Comparison of ENCODE assay signal across 8 cellular contexts in the genomic region with DNA sequence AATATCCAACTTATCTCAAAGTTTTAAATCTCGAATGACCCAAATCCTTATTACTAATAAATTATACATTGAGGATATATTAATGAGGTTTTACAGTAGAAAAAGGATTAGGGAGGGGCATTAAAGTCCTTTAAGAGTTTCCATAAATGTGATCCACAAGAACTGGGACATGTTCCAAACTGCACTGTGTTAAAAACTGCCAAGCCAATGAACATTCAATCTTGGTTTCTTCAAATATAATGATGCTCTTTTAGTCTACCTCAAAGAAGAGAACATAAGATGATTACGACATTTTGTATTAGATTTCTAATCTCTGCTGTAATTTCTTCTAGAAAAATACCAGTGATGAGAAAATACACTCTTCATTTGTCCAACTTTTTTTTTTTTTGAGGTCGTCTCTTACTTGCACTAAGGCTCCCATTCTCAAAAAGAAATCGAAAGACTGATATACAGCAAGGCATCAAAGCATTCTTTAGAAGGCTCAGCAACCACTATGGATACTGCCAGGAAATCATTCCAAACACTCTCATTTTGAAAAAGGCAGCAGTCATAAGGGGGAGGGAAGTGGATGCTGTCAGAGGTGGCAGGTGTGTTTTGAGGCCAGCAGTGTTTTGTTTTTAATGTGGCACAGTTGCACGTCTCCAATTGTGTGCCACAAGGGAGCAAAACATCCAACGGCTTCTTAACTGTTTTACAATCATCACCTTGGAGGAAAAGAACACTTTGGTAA. TPM values are rescaled to one million over a fixed set of nuclear protein-coding genes. Genes with fewer than 3 reads are reported as not detected.
DNase-seq lines count a peak whose midpoint lies in the region; ATAC-seq and TF ChIP-seq lines count a peak whose summit lies in the region.

No MANE protein-coding gene starts in this region.

- H3K36me3 ChIP-seq in endocrine pancreas (ENCODE audit: control insufficient read depth, insufficient read depth, low read length) = no peaks in the 10 kb centered on the region

- no peaks in the 10 kb centered on the region for H3K9me3 ChIP-seq in endocrine pancreas (ENCODE audit: control insufficient read depth, low read length)

- no peaks in the 10 kb centered on the region for H3K27me3 ChIP-seq in endocrine pancreas (ENCODE audit: control insufficient read depth, insufficient read depth, low read length)

- H3K4me3 ChIP-seq in endocrine pancreas (ENCODE audit: control insufficient read depth, insufficient read depth, low read length) = peak overlapping the region; percentile 93
- H3K4me3 ChIP-seq in retinal pigment epithelial cell (ENCODE audit: low read length) = peak overlapping the region; percentile 82

- no peak for ATAC-seq in left lobe of liver
- no peak for ATAC-seq in GM19324 (IDR thresholded peaks at IDR 0.05; ENCODE audit: low FRiP score, unreplicated experiment)
- ATAC-seq in GM21390 (IDR thresholded peaks at IDR 0.05; ENCODE audit: unreplicated experiment) = no peak

- peaks cover 8% of the 10 kb centered on the region for H3K4me1 ChIP-seq in endocrine pancreas (ENCODE audit: control insufficient read depth, insufficient read depth, low read length)

- H3K9ac ChIP-seq in endocrine pancreas (ENCODE audit: control insufficient read depth, insufficient read depth, low read length) = no peak overlapping the region

- TF ChIP-seq CTCF in retinal pigment epithelial cell (conservative IDR thresholded peaks at IDR 0.05; ENCODE audit: low read depth, low read length) = no peak

- DNase-seq in activated CD4-positive, alpha-beta T cell treated with anti-CD3 and anti-CD28 coated beads for 48 hours = peak; percentile 6
- no peak for DNase-seq in activated CD4-positive, alpha-beta T cell treated with anti-CD3 and anti-CD28 coated beads for 4 hours
- peak; percentile 5 for DNase-seq in NCI-H774 (lab: John Stamatoyannopoulos, UW)
- no peak for DNase-seq in retinal pigment epithelial cell (ENCODE audit: low read depth)
- DNase-seq in left lobe of liver (ENCODE audit: low spot score) = no peak

RNA-seq across cellular contexts. Expression of gene PTAR1, which starts 1.6 kb away (rescaled TPM):
- 23.1 TPM for total RNA-seq in left lobe of liver

Comparison
In these comparisons a context has a peak if more than half of its experiments do, and no peak if none do; other contexts are left out.
1. DNase-seq: peak in activated CD4-positive, alpha-beta T cell treated with anti-CD3 and anti-CD28 coated beads for 48 hours (single experiment) and NCI-H774 (single experiment); none in activated CD4-positive, alpha-beta T cell treated with anti-CD3 and anti-CD28 coated beads for 4 hours (0 of 2), retinal pigment epithelial cell (single experiment) and left lobe of liver (single experiment).